ENCODE assay signal across 12 cellular contexts in genomic region chr3:119598410-119599098, GRCh38. TPM values are rescaled to one million over a fixed set of nuclear protein-coding genes. Genes with fewer than 3 reads are reported as not detected.
DNase-seq lines count a peak whose midpoint lies in the region; ATAC-seq and TF ChIP-seq lines count a peak whose summit lies in the region.
"Had no signal": no experiment of that assay in that cellular context is flagged by ENCODE, and none has a peak within 500 bp of the region (broad histone marks: within the 10 kb centered on the region; RNA-seq: fewer than 3 reads in every experiment).

No MANE protein-coding gene starts in this region.

- TF ChIP-seq CTCF in Calu3 (IDR thresholded peaks at IDR 0.05; ENCODE audit: unreplicated experiment) (no peak), activated B cell treated with CpG ODN at 0.5 μM for 24 hours (IDR thresholded peaks at IDR 0.05) (no peak)

- H3K4me1 Mint-ChIP-seq in Calu3 (ENCODE audit: low read depth, unreplicated experiment) (peaks cover 9% of the 10 kb centered on the region), activated B cell treated with CpG ODN at 0.5 μM for 24 hours (peaks cover 47% of the 10 kb centered on the region)

- H3K9me3 Mint-ChIP-seq in Calu3 (ENCODE audit: low read depth, unreplicated experiment) (no peaks in the 10 kb centered on the region), activated B cell treated with CpG ODN at 0.5 μM for 24 hours (no peaks in the 10 kb centered on the region)

- BruUV-seq in Calu3 (replicated peaks; lab: Mats Ljungman, UMichigan): no TSS peak

- H3K27ac Mint-ChIP-seq in Calu3 (ENCODE audit: unreplicated experiment) (peak overlapping the region; percentile 15), activated B cell treated with CpG ODN at 0.5 μM for 24 hours (peak overlapping the region; percentile 27)

- no peak overlapping the region for H3K4me3 Mint-ChIP-seq in Calu3 (ENCODE audit: low read depth, unreplicated experiment)
- peak overlapping the region; percentile 0 for H3K4me3 Mint-ChIP-seq in activated B cell treated with CpG ODN at 0.5 μM for 24 hours

- intact Hi-C loops in Calu3 (cut with micrococcal nuclease; ENCODE audit: unreplicated experiment) (no loop called here), activated B cell treated with CpG ODN at 0.5 μM for 24 hours (cut with micrococcal nuclease) (no loop called here)

- H3K27me3 Mint-ChIP-seq in Calu3 (ENCODE audit: unreplicated experiment): peaks cover 9% of the 10 kb centered on the region
- no peaks in the 10 kb centered on the region for H3K27me3 Mint-ChIP-seq in activated B cell treated with CpG ODN at 0.5 μM for 24 hours

- DNase-seq in Calu3: no peak
- no peak for DNase-seq in activated B cell treated with CpG ODN at 0.5 μM for 24 hours
- DNase-seq in inferior parietal cortex (ENCODE audit: extremely low spot score): no peak
- no peak for DNase-seq in NCI-H446 (lab: John Stamatoyannopoulos, UW)
- DNase-seq in UCSD-AML1 (lab: John Stamatoyannopoulos, UW; ENCODE audit: unreplicated experiment): no peak
- DNase-seq in stimulated activated naive CD4-positive, alpha-beta T cell (lab: John Stamatoyannopoulos, UW): no peak
- DNase-seq: aorta, Kasumi-1, NCI-H69, trophoblast cell had no signal

- ATAC-seq in GM18907 (IDR thresholded peaks at IDR 0.05; ENCODE audit: unreplicated experiment) (peak; percentile 66), HG02759 (IDR thresholded peaks at IDR 0.05; ENCODE audit: unreplicated experiment) (peak; percentile 56), activated B cell treated with CpG ODN at 0.5 μM for 24 hours (ENCODE audit: low read depth) (peak; percentile 33)

- POLR2A ChIA-PET in activated B cell treated with CpG ODN at 0.5 μM for 24 hours (lab: Charles Lee): interaction anchor here (0.7 to 1.4 kb wide), 4 partner anchors 11 to 40 kb away, joined by 3 to 7 read pairs (median 4); no protein-coding TSS in a partner anchor

- H3K36me3 Mint-ChIP-seq in Calu3 (ENCODE audit: insufficient read depth, unreplicated experiment) (no peaks in the 10 kb centered on the region), activated B cell treated with CpG ODN at 0.5 μM for 24 hours (ENCODE audit: low read depth) (no peaks in the 10 kb centered on the region)

- CTCF ChIA-PET in Calu3 (lab: Charles Lee): no interaction called here
- CTCF ChIA-PET in activated B cell treated with CpG ODN at 0.5 μM for 24 hours (lab: Charles Lee): no interaction called here

RNA-seq across cellular contexts. Expression of gene PLA1A, which starts 0.9 kb away (rescaled TPM):
- total RNA-seq in Calu3 (2022): 0.81 and 0.99 TPM in 2 replicates
- total RNA-seq in activated B cell treated with CpG ODN at 0.5 μM for 24 hours: 0.56 and 1.1 TPM in 2 replicates

RNA-seq across cellular contexts. Expression of gene ADPRH, which starts 19.3 kb away (rescaled TPM):
- total RNA-seq in Calu3 (2022) (1.8 and 2.4 TPM in 2 replicates), activated B cell treated with CpG ODN at 0.5 μM for 24 hours (41.2 and 43.8 TPM in 2 replicates)

RNA-seq across cellular contexts. Expression of gene CD80, which starts 39.1 kb away (rescaled TPM):
- not detected in 2 replicates for total RNA-seq in Calu3 (2022)
- 71.4 and 88.1 TPM in 2 replicates for total RNA-seq in activated B cell treated with CpG ODN at 0.5 μM for 24 hours

Comparison
In these comparisons a context has a peak if more than half of its experiments do, and no peak if none do; other contexts are left out.
1. RNA of gene ADPRH, which starts 19.3 kb away (total RNA-seq): 41.2 to 43.8 TPM in activated B cell treated with CpG ODN at 0.5 μM for 24 hours; 1.8 to 2.4 TPM in Calu3; every median in the first group is over 10 times any median in the second.
2. RNA of gene CD80, which starts 39.1 kb away (total RNA-seq): 71.4 to 88.1 TPM in activated B cell treated with CpG ODN at 0.5 μM for 24 hours; not detected in Calu3; every median in the first group is over 10 times any median in the second.
3. Peak in every context shown above with its lines, with median percentiles within 50 percentile points of each other: ATAC-seq.